In the genomic region with DNA sequence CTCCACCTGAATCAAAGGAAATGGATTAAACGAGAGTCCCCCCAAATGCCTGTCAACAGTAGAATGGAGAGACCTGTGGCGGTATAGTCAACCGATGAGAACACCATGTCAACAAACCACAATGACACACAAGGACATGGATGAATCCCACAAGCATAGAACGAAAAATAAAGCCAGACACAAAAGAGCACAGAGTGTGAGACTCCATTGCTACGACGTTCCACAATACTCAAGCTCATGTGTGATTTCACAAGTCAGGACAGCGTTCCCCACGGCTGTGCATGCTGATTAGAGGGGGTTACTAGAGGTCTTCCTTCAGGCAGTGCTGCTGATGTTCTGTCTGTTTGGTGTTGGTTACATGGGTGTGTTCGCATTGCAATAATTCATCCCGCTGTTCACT, we compare ENCODE assay signal across 16 cellular contexts. TPM values are rescaled to one million over a fixed set of nuclear protein-coding genes. Genes with fewer than 3 reads are reported as not detected.
DNase-seq lines count a peak whose midpoint lies in the region; FAIRE-seq lines count a peak whose summit lies in the region.
"Had no signal": no experiment of that assay in that cellular context is flagged by ENCODE, and none has a peak within 500 bp of the region (broad histone marks: within the 10 kb centered on the region; RNA-seq: fewer than 3 reads in every experiment).

No MANE protein-coding gene starts in this region.

- FAIRE-seq in GM19239 (lab: Jason Lieb, UNC): peak; percentile 54

- DNase-seq in GM19239 (ENCODE audit: insufficient read length, low spot score) (no peak), amniotic epithelial cell (ENCODE audit: low read depth) (peak; percentile 30), mesenteric fat pad (ENCODE audit: low spot score) (peak; percentile 22), NCI-H1092 (lab: John Stamatoyannopoulos, UW) (no peak), H7 (no peak), COLO668 (lab: John Stamatoyannopoulos, UW; ENCODE audit: unreplicated experiment) (no peak)
- DNase-seq: activated CD4-positive, alpha-beta T cell treated with anti-CD3 and anti-CD28 coated beads, Interleukin-2, amount 50 U/mL, for 1 hour; activated naive CD4-positive, alpha-beta T cell treated with anti-CD3 and anti-CD28 coated beads, Interleukin-2, amount 50 U/mL, for 16 hours; activated T-cell treated with anti-CD3 and anti-CD28 coated beads for 4 hours; COR-L47; NCI-H1436 treated with DMSO at 0.1 percent for 48 hours had no signal

- H3K36me3 ChIP-seq in H7 (replicated peaks; ENCODE audit: control insufficient read depth, insufficient read depth, low read length): no peaks in the 10 kb centered on the region
- H3K36me3 ChIP-seq: gastroesophageal sphincter had no signal

- H3K27me3 ChIP-seq in H7 (ENCODE audit: control insufficient read depth, insufficient read depth, low read length): no peaks in the 10 kb centered on the region; the same call in 1 of the 2 replicates
- H3K27me3 ChIP-seq: gastroesophageal sphincter had no signal

- H3K4me3 ChIP-seq in H7 (ENCODE audit: insufficient read depth, low read depth, low read length): no peak overlapping the region
- H3K4me3 ChIP-seq: gastroesophageal sphincter had no signal

RNA-seq across cellular contexts. Expression of gene PLA2G2D, which starts 5.8 kb away (rescaled TPM):
- not detected for total RNA-seq in mesenteric fat pad
- not detected in 2 replicates for total RNA-seq in H7 (2014; rRNA removed; shearing (Covaris generic))
- total RNA-seq: dermis microvascular lymphatic vessel endothelial cell, gastroesophageal sphincter, HT-29, mucosa of gallbladder had no signal

RNA-seq across cellular contexts. Expression of gene PLA2G2F, which starts 14.0 kb away (rescaled TPM):
- total RNA-seq in mesenteric fat pad: not detected
- not detected in 2 replicates for total RNA-seq in H7 (2014; rRNA removed; shearing (Covaris generic))
- total RNA-seq: dermis microvascular lymphatic vessel endothelial cell, gastroesophageal sphincter, subcutaneous adipose tissue had no signal

RNA-seq across cellular contexts. Expression of gene PLA2G5, which starts 55.1 kb away (rescaled TPM):
- 5.5 TPM for total RNA-seq in mesenteric fat pad
- 0.69 and 0.92 TPM in 2 replicates for total RNA-seq in H7 (2014; rRNA removed; shearing (Covaris generic))
- total RNA-seq: HT-29 had no signal

Comparison
In these comparisons a context has a peak if more than half of its experiments do, and no peak if none do; other contexts are left out.
1. DNase-seq: peak in amniotic epithelial cell (single experiment) and mesenteric fat pad (single experiment); none in GM19239 (single experiment), NCI-H1092 (single experiment), H7 (single experiment) and COLO668 (single experiment).